ENCODE assay signal across 1 cellular context in genomic region chr10:117537436-117537903, GRCh38.
TF ChIP-seq lines count a peak whose summit lies in the region.

No MANE protein-coding gene starts in this region.

TF ChIP-seq in GM12878, 131 proteins besides CTCF, POLR2A, EP300 and RAD21:
- TF ChIP-seq SMC3 (IDR thresholded peaks at IDR 0.05; ENCODE audit: borderline replicate concordance, low read length) = peak; percentile 62
- TF ChIP-seq IKZF2 (IDR thresholded peaks at IDR 0.05) = no peak
